Comparison of ENCODE assay signal across 10 cellular contexts in the genomic region with DNA sequence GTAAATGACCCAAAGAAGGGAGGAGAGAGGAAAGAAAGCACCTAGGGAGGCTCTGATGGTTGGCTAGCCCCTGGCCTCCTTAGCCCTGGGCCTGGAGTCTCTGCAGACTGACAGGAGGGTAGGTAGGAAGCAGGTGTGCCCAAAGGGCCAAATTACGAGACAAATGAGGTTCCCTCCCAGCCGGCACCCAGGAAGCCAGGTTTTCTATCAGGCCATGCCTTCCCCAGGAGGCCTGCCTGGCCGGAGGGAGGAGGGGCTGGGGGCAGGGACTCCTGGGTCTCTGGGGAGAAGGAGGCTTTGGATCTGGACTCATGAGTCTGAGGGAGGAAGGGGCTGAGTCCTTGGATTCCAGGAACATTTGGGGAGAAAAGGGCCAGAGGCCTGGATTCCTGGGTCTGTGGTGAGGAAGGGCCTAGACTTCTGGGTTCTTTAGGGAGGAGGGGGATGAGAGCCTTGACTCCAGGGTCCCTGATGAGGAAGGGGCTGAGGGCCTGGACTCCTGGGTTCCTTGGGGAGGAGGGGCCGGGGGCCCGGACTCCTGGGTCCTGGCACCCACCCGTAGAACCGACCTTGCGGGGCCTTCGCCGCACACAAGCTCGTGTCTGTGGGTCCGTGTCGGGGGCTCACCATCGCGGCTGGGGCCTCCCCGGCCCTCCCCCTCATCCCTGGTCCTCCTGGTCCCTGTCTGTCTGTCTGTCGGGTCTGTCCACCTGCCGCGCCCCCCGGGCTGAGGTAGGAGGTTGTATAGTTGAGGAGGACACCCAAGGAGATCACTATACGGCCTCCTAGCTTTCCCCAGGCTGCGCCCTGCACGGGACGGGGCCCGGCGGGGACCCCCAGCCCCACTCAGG. TPM values are rescaled to one million over a fixed set of nuclear protein-coding genes. Genes with fewer than 3 reads are reported as not detected.
DNase-seq lines count a peak whose midpoint lies in the region; ATAC-seq, FAIRE-seq and TF ChIP-seq lines count a peak whose summit lies in the region.
"Had no signal": no experiment of that assay in that cellular context is flagged by ENCODE, and none has a peak within 500 bp of the region (broad histone marks: within the 10 kb centered on the region; RNA-seq: fewer than 3 reads in every experiment).

No MANE protein-coding gene starts in this region.

- no peaks in the 10 kb centered on the region for H3K9me3 ChIP-seq in right cardiac atrium (ENCODE audit: control insufficient read depth, low read length)
- no peaks in the 10 kb centered on the region for H3K9me3 ChIP-seq in neuronal stem cell (replicated peaks in 1 of 2; ENCODE audit: control insufficient read depth in 2 of 2, insufficient read depth in 1 of 2, low read depth in 1 of 2, low read length in 2 of 2)

- no peak overlapping the region for H3K4me3 ChIP-seq in right cardiac atrium (ENCODE audit: low read length)
- peak overlapping the region; percentile 85 for H3K4me3 ChIP-seq in epithelial cell of esophagus (ENCODE audit: low read length)
- no peak overlapping the region for H3K4me3 ChIP-seq in neuronal stem cell (ENCODE audit: low read length in 2 of 2)

- no peak for TF ChIP-seq CTCF in epithelial cell of esophagus (IDR thresholded peaks at IDR 0.05; ENCODE audit: insufficient read depth, low read depth, low read length, missing control alignments)

- no peaks in the 10 kb centered on the region for H3K79me1 ChIP-seq in neuronal stem cell (ENCODE audit: low read depth, low read length)

- ATAC-seq in right cardiac atrium (no peak), left ventricle myocardium superior (no peak), HG03442 (IDR thresholded peaks at IDR 0.05; ENCODE audit: unreplicated experiment) (no peak)

- no peak overlapping the region for H3K4ac ChIP-seq in neuronal stem cell (ENCODE audit: low read length)

- H3K18ac ChIP-seq in neuronal stem cell (ENCODE audit: low read length) = peak overlapping the region; percentile 71

- H3K23ac ChIP-seq in neuronal stem cell (ENCODE audit: low read depth, low read length, poor library complexity) = peak overlapping the region; percentile 55

- no peak for FAIRE-seq in urothelium cell line (lab: Jason Lieb, UNC)
- FAIRE-seq: endometrium had no signal

- no peak overlapping the region for H2BK120ac ChIP-seq in neuronal stem cell (ENCODE audit: low read depth, low read length)

- peak overlapping the region; percentile 48 for H2AK5ac ChIP-seq in neuronal stem cell (ENCODE audit: low read depth, low read length)

- H3K4me2 ChIP-seq in neuronal stem cell (ENCODE audit: insufficient read depth, low read length, poor library complexity, severe bottlenecking) = no peak overlapping the region

- no peak overlapping the region for H3K14ac ChIP-seq in neuronal stem cell (ENCODE audit: low read length)

- peaks cover 2% of the 10 kb centered on the region for H3K4me1 ChIP-seq in right cardiac atrium (ENCODE audit: control insufficient read depth, insufficient read depth, low read length)
- H3K4me1 ChIP-seq in neuronal stem cell (ENCODE audit: control insufficient read depth in 2 of 2, insufficient read depth in 1 of 2, low read depth in 1 of 2, low read length in 2 of 2) = peaks cover 21 to 24% of the 10 kb centered on the region in 2 donors

- H4K8ac ChIP-seq in neuronal stem cell (ENCODE audit: low read depth, low read length) = no peak overlapping the region

- no peak overlapping the region for H3K9ac ChIP-seq in neuronal stem cell (ENCODE audit: low read depth, low read length, poor library complexity)

- H3K27me3 ChIP-seq in right cardiac atrium (ENCODE audit: control insufficient read depth, insufficient read depth) = no peaks in the 10 kb centered on the region
- no peaks in the 10 kb centered on the region for H3K27me3 ChIP-seq in neuronal stem cell (ENCODE audit: control insufficient read depth in 3 of 3, insufficient read depth in 3 of 3, low read depth in 1 of 3, low read length in 3 of 3)

- WGBS in right cardiac atrium = 60% methylated on average over 26 of the region's 26 CpGs
- WGBS in neuronal stem cell (ENCODE audit: extremely low coverage in 2 of 2, insufficient read length in 2 of 2, insufficient replicate concordance in 1 of 2), 2 donors = no CpG with 5 or more reads among the region's 26 CpGs

- H2AFZ ChIP-seq in neuronal stem cell (ENCODE audit: low read length) = no peak overlapping the region

- H3K36me3 ChIP-seq in neuronal stem cell (replicated peaks in 1 of 2; ENCODE audit: control insufficient read depth in 2 of 2, insufficient read depth in 2 of 2, low read length in 2 of 2) = peaks cover 0 to 30% of the 10 kb centered on the region in 2 donors

- H2BK5ac ChIP-seq in neuronal stem cell (ENCODE audit: low read length) = peak overlapping the region; percentile 11

- DNase-seq in right cardiac atrium (peak in 2 of 3 donors; percentile 53 to 64), left ventricle myocardium superior (no peak), epithelial cell of esophagus (ENCODE audit: low read depth) (no peak), neuronal stem cell (ENCODE audit: low spot score) (no peak), NOMO-1 (lab: John Stamatoyannopoulos, UW; ENCODE audit: unreplicated experiment in 2 of 2) (no peak), urothelium cell line (ENCODE audit: low spot score) (no peak), NCI-H2107 (lab: John Stamatoyannopoulos, UW) (no peak)

- no peak overlapping the region for H4K91ac ChIP-seq in neuronal stem cell (ENCODE audit: low read depth, low read length, poor library complexity)

- H3K27ac ChIP-seq in right cardiac atrium (ENCODE audit: low read length) (no peak overlapping the region), neuronal stem cell (replicated peaks; ENCODE audit: low read length) (no peak overlapping the region)

- H2BK12ac ChIP-seq in neuronal stem cell (ENCODE audit: low read length) = no peak overlapping the region

- intact Hi-C loops in right cardiac atrium (cut with DNase I) = no loop called here
- intact Hi-C loops in left ventricle myocardium superior (cut with micrococcal nuclease) = no loop called here

- H2BK15ac ChIP-seq in neuronal stem cell (ENCODE audit: low read length) = peak overlapping the region; percentile 75

RNA-seq across cellular contexts. Expression of gene SPACA6, which starts 0.8 kb away (rescaled TPM):
- total RNA-seq in right cardiac atrium (10 to 100 TPM; 15.4 to 25.7 (median 17.2) TPM), left ventricle myocardium superior (13.9 TPM)
- polyA plus RNA-seq in right cardiac atrium = 15.0 TPM
- 4.1 TPM for polyA plus RNA-seq in neuronal stem cell (2013, experiment 1 of 2)
- polyA plus RNA-seq in neuronal stem cell (2013, experiment 2 of 2) = 5.0 TPM

RNA-seq across cellular contexts. Expression of gene HAS1, which starts 31.5 kb away (rescaled TPM):
- total RNA-seq in right cardiac atrium (1 to 10 TPM in 3 of 4 donors, under 1 TPM in 1; 0.40 to 1.2 (median 1.1) TPM), left ventricle myocardium superior (3.2 TPM)
- polyA plus RNA-seq in right cardiac atrium = 1.7 TPM
- polyA plus RNA-seq in neuronal stem cell (2013, experiment 1 of 2) = 0.06 TPM
- 0.08 TPM for polyA plus RNA-seq in neuronal stem cell (2013, experiment 2 of 2)
- total RNA-seq: T-helper 2 cell treated with Interferon-gamma antibody and Interleukin-4, amounts not matched to agents 100 ng/mL and 5 ng/mL, for 36 hours had no signal

RNA-seq across cellular contexts. Expression of gene SIGLEC14, which starts 45.7 kb away (rescaled TPM):
- 1 to 10 TPM; 1.7 to 5.5 (median 3.8) TPM for total RNA-seq in right cardiac atrium
- 0.75 TPM for polyA plus RNA-seq in right cardiac atrium
- total RNA-seq in left ventricle myocardium superior = 0.94 TPM
- 0.01 TPM for polyA plus RNA-seq in neuronal stem cell (2013, experiment 1 of 2)
- not detected for polyA plus RNA-seq in neuronal stem cell (2013, experiment 2 of 2)
- total RNA-seq: T-helper 2 cell treated with Interferon-gamma antibody and Interleukin-4, amounts not matched to agents 100 ng/mL and 5 ng/mL, for 36 hours had no signal

RNA-seq across cellular contexts. Expression of gene FPR1, which starts 59.4 kb away (rescaled TPM):
- total RNA-seq in right cardiac atrium (10 to 100 TPM in 1 of 4 donors, 1 to 10 TPM in 3; 3.6 to 15.1 (median 7.0) TPM), left ventricle myocardium superior (4.3 TPM)
- 0.97 TPM for polyA plus RNA-seq in right cardiac atrium
- polyA plus RNA-seq in neuronal stem cell (2013, experiment 1 of 2) = not detected
- not detected for polyA plus RNA-seq in neuronal stem cell (2013, experiment 2 of 2)
- total RNA-seq: T-helper 2 cell treated with Interferon-gamma antibody and Interleukin-4, amounts not matched to agents 100 ng/mL and 5 ng/mL, for 36 hours had no signal

Comparison
In these comparisons a context has a peak if more than half of its experiments do, and no peak if none do; other contexts are left out.
1. DNase-seq: peak in right cardiac atrium (2 of 3); none in left ventricle myocardium superior (single experiment), epithelial cell of esophagus (single experiment), neuronal stem cell (single experiment), NOMO-1 (0 of 2), urothelium cell line (single experiment) and NCI-H2107 (single experiment).